8 cellular contexts compared by ENCODE assay signal in genomic region chr1:235327559-235328270, GRCh38. TPM values are rescaled to one million over a fixed set of nuclear protein-coding genes. Genes with fewer than 3 reads are reported as not detected.
A peak's percentile ranks its signal among the peaks of the same experiment; 100 is the strongest.
DNase-seq lines count a peak whose midpoint lies in the region; ATAC-seq and TF ChIP-seq lines count a peak whose summit lies in the region.

Gene ARID4B (minus strand): TSS chr1:235328179. CDS start chr1:235326919, 1,260 bp downstream.

- no peaks in the 10 kb centered on the region for H3K36me3 ChIP-seq in CD4-positive, alpha-beta memory T cell (ENCODE audit: insufficient read depth, low read length)
- no peaks in the 10 kb centered on the region for H3K36me3 ChIP-seq in muscle layer of colon (ENCODE audit: insufficient read depth, low read length)

- no peaks in the 10 kb centered on the region for H3K27me3 ChIP-seq in CD4-positive, alpha-beta memory T cell (ENCODE audit: insufficient read depth, low read length)
- no peaks in the 10 kb centered on the region for H3K27me3 ChIP-seq in muscle layer of colon (ENCODE audit: control insufficient read depth in 1 of 2, insufficient read depth in 2 of 2, low read length in 2 of 2)

- peak within 1 kb of the TSS; percentile 91 for H3K9ac ChIP-seq in muscle layer of colon (ENCODE audit: low read length)

- H3K4me3 ChIP-seq in CD4-positive, alpha-beta memory T cell (ENCODE audit: low read length in 2 of 2): peak within 1 kb of the TSS; percentile 88 to 93
- peak within 1 kb of the TSS; percentile 90 to 97 for H3K4me3 ChIP-seq in muscle layer of colon (ENCODE audit: low read depth in 1 of 2, low read length in 2 of 2)

- CTCF ChIA-PET in CD4-positive, alpha-beta memory T cell (lab: Charles Lee; ENCODE audit: partially characterized antibody): interaction anchor here (0.6 to 2.8 kb wide), 2 partner anchors 40 to 43 kb away, joined by 3 to 8 read pairs; partner anchors contain the start of gene TBCE

- H3K9me3 Mint-ChIP-seq in CD4-positive, alpha-beta memory T cell: peaks cover 0 to 6% (median 0%) of the 10 kb centered on the region in 8 donors
- no peaks in the 10 kb centered on the region for H3K9me3 Mint-ChIP-seq in endothelial cell (ENCODE audit: unreplicated experiment)
- H3K9me3 Mint-ChIP-seq in type B pancreatic cell: no peaks in the 10 kb centered on the region

- no peaks in the 10 kb centered on the region for H3K27me3 Mint-ChIP-seq in CD4-positive, alpha-beta memory T cell
- H3K27me3 Mint-ChIP-seq in endothelial cell (ENCODE audit: unreplicated experiment) (peaks cover 12% of the 10 kb centered on the region), type B pancreatic cell (no peaks in the 10 kb centered on the region)

- peak within 1 kb of the TSS; percentile 94 to 99 (median 98) for H3K4me3 Mint-ChIP-seq in CD4-positive, alpha-beta memory T cell
- H3K4me3 Mint-ChIP-seq in endothelial cell (ENCODE audit: unreplicated experiment) (peak within 1 kb of the TSS; percentile 99), type B pancreatic cell (peak within 1 kb of the TSS; percentile 96)

- no peak for DNase-seq in CD4-positive, alpha-beta memory T cell
- DNase-seq in endothelial cell (ENCODE audit: low spot score) (no peak), type B pancreatic cell (ENCODE audit: extremely low spot score, unreplicated experiment) (peak; percentile 82), putamen (ENCODE audit: low spot score) (no peak)

- no peaks in the 10 kb centered on the region for H3K9me3 ChIP-seq in CD4-positive, alpha-beta memory T cell (ENCODE audit: control insufficient read depth in 1 of 2, low read length in 2 of 2)
- no peaks in the 10 kb centered on the region for H3K9me3 ChIP-seq in muscle layer of colon (ENCODE audit: low read length)

- TF ChIP-seq CTCF in VCaP (conservative IDR thresholded peaks at IDR 0.05): no peak
- TF ChIP-seq CTCF in endothelial cell (IDR thresholded peaks at IDR 0.05; ENCODE audit: unreplicated experiment): no peak
- no peak for TF ChIP-seq CTCF in type B pancreatic cell (conservative IDR thresholded peaks at IDR 0.05)

- POLR2A ChIA-PET in CD4-positive, alpha-beta memory T cell (lab: Charles Lee; ENCODE audit: partially characterized antibody): interaction anchor here (0.8 to 2.7 kb wide), 13 partner anchors 9 to 177 kb away, joined by 3 to 19 read pairs (median 4); partner anchors contain the start of genes B3GALNT2 and RBM34

- peak within 1 kb of the TSS in 6 of 7 donors; percentile 94 to 99 (median 96) for H3K27ac Mint-ChIP-seq in CD4-positive, alpha-beta memory T cell
- H3K27ac Mint-ChIP-seq in endothelial cell (ENCODE audit: unreplicated experiment): peak within 1 kb of the TSS; percentile 98
- peak within 1 kb of the TSS; percentile 94 for H3K27ac Mint-ChIP-seq in type B pancreatic cell

- ATAC-seq in GM19397 (IDR thresholded peaks at IDR 0.05; ENCODE audit: unreplicated experiment) (peak; percentile 8), HG03521 (IDR thresholded peaks at IDR 0.05; ENCODE audit: unreplicated experiment) (peak; percentile 2)

- H3K4me1 Mint-ChIP-seq in CD4-positive, alpha-beta memory T cell: peaks cover 36 to 39% (median 38%) of the 10 kb centered on the region in 4 donors
- H3K4me1 Mint-ChIP-seq in endothelial cell (ENCODE audit: unreplicated experiment): peaks cover 31% of the 10 kb centered on the region
- peaks cover 32% of the 10 kb centered on the region for H3K4me1 Mint-ChIP-seq in type B pancreatic cell (ENCODE audit: unreplicated experiment)

- H3K36me3 Mint-ChIP-seq in CD4-positive, alpha-beta memory T cell: peaks cover 3 to 38% of the 10 kb centered on the region in 2 donors
- H3K36me3 Mint-ChIP-seq in endothelial cell (ENCODE audit: low read depth, unreplicated experiment) (peaks cover 6% of the 10 kb centered on the region), type B pancreatic cell (peaks cover 5% of the 10 kb centered on the region)

- peaks cover 74% of the 10 kb centered on the region for H3K4me1 ChIP-seq in CD4-positive, alpha-beta memory T cell (ENCODE audit: insufficient read depth, low read length)
- H3K4me1 ChIP-seq in muscle layer of colon (ENCODE audit: insufficient read depth, low read length): peaks cover 64% of the 10 kb centered on the region

- intact Hi-C loops in CD4-positive, alpha-beta memory T cell (cut with micrococcal nuclease): loop anchor here (1.0 to 5.0 kb wide), 10 partner anchors 23 to 850 kb away; partner anchors contain the start of genes B3GALNT2, RBM34, TARBP1 and TBCE

- H3K27ac ChIP-seq in CD4-positive, alpha-beta memory T cell (ENCODE audit: low read depth, low read length): peak within 1 kb of the TSS; percentile 99
- H3K27ac ChIP-seq in VCaP: peak within 1 kb of the TSS; percentile 97
- peak within 1 kb of the TSS; percentile 99 for H3K27ac ChIP-seq in muscle layer of colon (ENCODE audit: low read depth, low read length)

RNA-seq across cellular contexts. Expression of gene ARID4B, which starts in this region (rescaled TPM):
- total RNA-seq in CD4-positive, alpha-beta memory T cell: 10 to 100 TPM; 95.5 to 99.5 TPM
- polyA plus RNA-seq in CD4-positive, alpha-beta memory T cell: 10 to 100 TPM; 34.8 to 86.1 TPM
- total RNA-seq in endothelial cell (ENCODE audit: unreplicated experiment) (48.2 TPM), type B pancreatic cell (ENCODE audit: low replicate concordance) (33.5 and 42.4 TPM in 2 replicates)
